15 cellular contexts compared by ENCODE assay signal in the genomic region with DNA sequence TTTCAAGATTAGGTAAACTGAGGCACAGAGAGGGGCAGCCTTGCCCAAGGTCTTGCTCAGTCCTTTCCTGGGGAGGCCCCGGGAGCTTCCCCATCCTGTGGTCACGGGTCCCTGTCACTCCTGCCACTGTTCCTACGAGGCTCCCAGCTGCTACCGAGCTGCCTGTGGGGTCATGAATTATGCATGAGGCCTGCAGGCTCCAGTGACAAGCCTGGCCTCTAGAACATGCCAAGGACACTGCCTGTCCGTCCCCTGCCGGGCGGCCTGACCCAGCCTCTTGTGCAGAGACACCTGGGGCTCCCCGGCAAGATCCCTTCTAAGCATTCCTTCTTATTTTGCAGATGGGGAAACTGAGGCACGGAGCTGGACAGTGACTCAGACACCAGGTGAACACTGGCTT. TPM values are rescaled to one million over a fixed set of nuclear protein-coding genes. Genes with fewer than 3 reads are reported as not detected.
DNase-seq lines count a peak whose midpoint lies in the region; ATAC-seq, FAIRE-seq and TF ChIP-seq lines count a peak whose summit lies in the region.
"Had no signal": no experiment of that assay in that cellular context is flagged by ENCODE, and none has a peak within 500 bp of the region (broad histone marks: within the 10 kb centered on the region; RNA-seq: fewer than 3 reads in every experiment).

No MANE protein-coding gene starts in this region.

- no peaks in the 10 kb centered on the region for H3K27me3 Mint-ChIP-seq in activated T-helper 17 cell treated with anti-CD3 and anti-CD28 coated beads, Interleukin-2, amount 50 U/mL, for 72 hours
- no peaks in the 10 kb centered on the region for H3K27me3 Mint-ChIP-seq in memory B cell

- no peaks in the 10 kb centered on the region for H3K9me3 Mint-ChIP-seq in activated T-helper 17 cell treated with anti-CD3 and anti-CD28 coated beads, Interleukin-2, amount 50 U/mL, for 72 hours
- no peaks in the 10 kb centered on the region for H3K9me3 Mint-ChIP-seq in memory B cell

- no peak for TF ChIP-seq CTCF in HEK293 (tag by site-specific recombination; IDR thresholded peaks at IDR 0.05)
- no peak for TF ChIP-seq CTCF in kidney (IDR thresholded peaks at IDR 0.05; ENCODE audit: borderline replicate concordance, extremely low read depth, insufficient read depth)

- peaks cover 60% of the 10 kb centered on the region for H3K36me3 Mint-ChIP-seq in activated T-helper 17 cell treated with anti-CD3 and anti-CD28 coated beads, Interleukin-2, amount 50 U/mL, for 72 hours (ENCODE audit: low read depth)
- H3K36me3 Mint-ChIP-seq in memory B cell = peaks cover 12% of the 10 kb centered on the region

- no peaks in the 10 kb centered on the region for H3K4me1 ChIP-seq in HEK293 (ENCODE audit: control insufficient read depth, insufficient read depth, low read length)
- H3K4me1 ChIP-seq in kidney (ENCODE audit: control insufficient read depth in 1 of 2, insufficient read depth in 1 of 2, low read depth in 1 of 2, low read length in 2 of 2) = no peaks in the 10 kb centered on the region

- CTCF ChIA-PET in HEK293 (lab: Yijun Ruan, JAX) = interaction anchor here (0.5 to 7.0 kb wide), 5 partner anchors 13 to 395 kb away, joined by 3 to 46 read pairs (median 4); no protein-coding TSS in a partner anchor

- intact Hi-C loops in kidney (cut with DNase I) = no loop called here

- H3K9me3 ChIP-seq in HEK293 (ENCODE audit: control insufficient read depth, insufficient read depth, low read depth, low read length) (no peaks in the 10 kb centered on the region), kidney (ENCODE audit: control insufficient read depth in 1 of 2, low read length in 2 of 2) (no peaks in the 10 kb centered on the region)

- peak; percentile 95 for DNase-seq in Ammon's horn (ENCODE audit: low spot score)
- no peak for DNase-seq in memory B cell (ENCODE audit: low spot score in 2 of 2)
- no peak for DNase-seq in kidney
- DNase-seq in HK-2 (ENCODE audit: unreplicated experiment) = no peak
- no peak for DNase-seq in HCEC 1CT
- DNase-seq: activated effector memory CD4-positive, alpha-beta T cell treated with Interleukin-2 at 50 U/mL for 16 hours; NCI-H1436; stimulated activated CD4-positive, alpha-beta T cell treated with anti-CD3 and anti-CD28 coated beads, Interleukin-2, amount 100 ng/mL, for 24 hours; stimulated activated naive CD4-positive, alpha-beta T cell treated with Interleukin-2 at 50 U/mL for 16 hours had no signal

- peaks cover 32% of the 10 kb centered on the region for H3K4me1 Mint-ChIP-seq in activated T-helper 17 cell treated with anti-CD3 and anti-CD28 coated beads, Interleukin-2, amount 50 U/mL, for 72 hours
- H3K4me1 Mint-ChIP-seq in memory B cell = peaks cover 51% of the 10 kb centered on the region

- H3K27ac Mint-ChIP-seq in activated T-helper 17 cell treated with anti-CD3 and anti-CD28 coated beads, Interleukin-2, amount 50 U/mL, for 72 hours = peak overlapping the region; percentile 77
- H3K27ac Mint-ChIP-seq in memory B cell = peak overlapping the region; percentile 87

- ATAC-seq in activated T-helper 17 cell treated with anti-CD3 and anti-CD28 coated beads, Interleukin-2, amount 50 U/mL, for 72 hours (replicated peaks) = no peak
- no peak for ATAC-seq in memory B cell (ENCODE audit: low read depth)
- ATAC-seq in GM18867 (IDR thresholded peaks at IDR 0.05; ENCODE audit: unreplicated experiment) = no peak

- H3K9ac ChIP-seq in kidney (ENCODE audit: low read length in 2 of 2) = no peak overlapping the region

- H3K4me3 ChIP-seq in HEK293 (ENCODE audit: low read depth, low read length) (no peak overlapping the region), kidney (ENCODE audit: low read length in 2 of 2) (no peak overlapping the region)

- H3K27ac ChIP-seq in HEK293 (ENCODE audit: extremely low read depth, low read depth, low read length) (no peak overlapping the region), kidney (ENCODE audit: low read depth in 2 of 2, low read length in 2 of 2) (no peak overlapping the region)

- POLR2A ChIA-PET in HEK293 (lab: Yijun Ruan, JAX) = no interaction called here

- FAIRE-seq in kidney (lab: Jason Lieb, UNC) = no peak

- H3K36me3 ChIP-seq in HEK293 (ENCODE audit: control insufficient read depth in 2 of 2, insufficient read depth in 1 of 2, low read length in 2 of 2) = no peaks in the 10 kb centered on the region
- H3K36me3 ChIP-seq in kidney (ENCODE audit: control insufficient read depth in 1 of 2, insufficient read depth in 2 of 2, low read length in 2 of 2) = no peaks in the 10 kb centered on the region

- H3K4me3 Mint-ChIP-seq in activated T-helper 17 cell treated with anti-CD3 and anti-CD28 coated beads, Interleukin-2, amount 50 U/mL, for 72 hours = no peak overlapping the region
- H3K4me3 Mint-ChIP-seq in memory B cell = peak overlapping the region; percentile 12

TF ChIP-seq in HEK293, 187 proteins besides CTCF, POLR2A, EP300 and RAD21:
- TF ChIP-seq ZNF10 (tag by site-specific recombination; IDR thresholded peaks at IDR 0.05) = no peak
- TF ChIP-seq ZIC2 (tag by site-specific recombination; IDR thresholded peaks at IDR 0.05) = peak; percentile 32
- no peak for TF ChIP-seq ZNF302 (tag by site-specific recombination; IDR thresholded peaks at IDR 0.05; ENCODE audit: low read depth)
- TF ChIP-seq OSR2 (tag by site-specific recombination; IDR thresholded peaks at IDR 0.05) = 0 out of 2 replicates have a peak, but pooled peaks have one; percentile 33
- TF ChIP-seq GLIS1 (tag by site-specific recombination; IDR thresholded peaks at IDR 0.05) = peak; percentile 78
- TF ChIP-seq ZNF398 (tag by site-specific recombination; IDR thresholded peaks at IDR 0.05) = no peak
- no peak for TF ChIP-seq ZNF596 (tag by site-specific recombination; IDR thresholded peaks at IDR 0.05)
- TF ChIP-seq ZNF121 (tag by site-specific recombination; IDR thresholded peaks at IDR 0.05) = no peak
- TF ChIP-seq ZXDB (tag by site-specific recombination; IDR thresholded peaks at IDR 0.05) = no peak
- no peak for TF ChIP-seq ATF2 (tag by site-specific recombination; IDR thresholded peaks at IDR 0.05; ENCODE audit: low read depth)

RNA-seq across cellular contexts. Expression of gene FCHO1, which starts 2.7 kb away (rescaled TPM):
- total RNA-seq in activated T-helper 17 cell treated with anti-CD3 and anti-CD28 coated beads, Interleukin-2, amount 50 U/mL, for 72 hours = 10 to 100 TPM; 64.0 to 75.5 TPM
- 5.9 TPM for total RNA-seq in kidney
- 0.52 TPM for polyA plus RNA-seq in kidney (ENCODE audit: insufficient read depth, low read depth, low replicate concordance)

RNA-seq across cellular contexts. Expression of gene MAP1S, which starts 34.7 kb away (rescaled TPM):
- total RNA-seq in activated T-helper 17 cell treated with anti-CD3 and anti-CD28 coated beads, Interleukin-2, amount 50 U/mL, for 72 hours = 10 to 100 TPM; 74.0 to 83.7 TPM
- total RNA-seq in kidney = 56.1 TPM
- 25.2 TPM for polyA plus RNA-seq in kidney (ENCODE audit: insufficient read depth, low read depth, low replicate concordance)

RNA-seq across cellular contexts. Expression of gene B3GNT3, which starts 41.0 kb away (rescaled TPM):
- total RNA-seq in activated T-helper 17 cell treated with anti-CD3 and anti-CD28 coated beads, Interleukin-2, amount 50 U/mL, for 72 hours = 1 to 10 TPM in 1 of 2 donors, not detected in 1; 1.2 TPM
- 36.2 TPM for total RNA-seq in kidney
- 2.0 TPM for polyA plus RNA-seq in kidney (ENCODE audit: insufficient read depth, low read depth, low replicate concordance)
- total RNA-seq: cardiac septum, lung microvascular endothelial cell, pulmonary artery endothelial cell had no signal

Comparison
In these comparisons a context has a peak if more than half of its experiments do, and no peak if none do; other contexts are left out.
1. RNA of gene B3GNT3, which starts 41.0 kb away (total RNA-seq): 36.2 TPM in kidney (single experiment); 1.2 TPM in activated T-helper 17 cell treated with anti-CD3 and anti-CD28 coated beads, Interleukin-2, amount 50 U/mL, for 72 hours; every median in the first group is over 10 times any median in the second.